In genomic region chr5:10352404-10353240, GRCh38 we compare ENCODE assay signal across 7 cellular contexts. TPM values are rescaled to one million over a fixed set of nuclear protein-coding genes. Genes with fewer than 3 reads are reported as not detected.
DNase-seq lines count a peak whose midpoint lies in the region; ATAC-seq and TF ChIP-seq lines count a peak whose summit lies in the region.

No MANE protein-coding gene starts in this region.

- H3K36me3 ChIP-seq in breast epithelium: no peaks in the 10 kb centered on the region

- H3K27me3 Mint-ChIP-seq in stimulated activated naive B cell treated with anti-CD40 and anti-IgM and Interleukin-4, amounts not matched to agents 10 μg/mL and 1 μg/mL and 100 μg/mL, for 72 hours: no peaks in the 10 kb centered on the region

- H3K27me3 ChIP-seq in breast epithelium: no peaks in the 10 kb centered on the region

- H3K4me1 ChIP-seq in breast epithelium: no peaks in the 10 kb centered on the region

- no peaks in the 10 kb centered on the region for H3K9me3 ChIP-seq in breast epithelium

- peak overlapping the region; percentile 77 to 99 (median 97) for H3K4me3 ChIP-seq in breast epithelium

- intact Hi-C loops in breast epithelium (cut with DNase I; ENCODE audit: low total_unique reads): no loop called here

- DNase-seq in SHP77 (lab: John Stamatoyannopoulos, UW) (peak; percentile 59 to 64), breast epithelium (ENCODE audit: low spot score in 2 of 2) (no peak), left lobe of liver (ENCODE audit: low spot score) (no peak), NCI-H345 treated with DMSO at 0.1 percent for 48 hours (lab: John Stamatoyannopoulos, UW; ENCODE audit: unreplicated experiment) (no peak)
- DNase-seq in stimulated activated naive B cell treated with anti-CD40 and anti-IgM and Interleukin-4, amounts not matched to agents 10 μg/mL and 1 μg/mL and 100 μg/mL, for 72 hours: peak; percentile 80

- peak overlapping the region; percentile 95 to 99 for H3K27ac ChIP-seq in breast epithelium

- H3K9me3 Mint-ChIP-seq in stimulated activated naive B cell treated with anti-CD40 and anti-IgM and Interleukin-4, amounts not matched to agents 10 μg/mL and 1 μg/mL and 100 μg/mL, for 72 hours: no peaks in the 10 kb centered on the region

- peak overlapping the region; percentile 99 for H3K27ac Mint-ChIP-seq in stimulated activated naive B cell treated with anti-CD40 and anti-IgM and Interleukin-4, amounts not matched to agents 10 μg/mL and 1 μg/mL and 100 μg/mL, for 72 hours

- TF ChIP-seq POLR2A in breast epithelium (IDR thresholded peaks at IDR 0.05): no peak

- peaks cover 6 to 22% of the 10 kb centered on the region in 2 donors for H3K4me1 Mint-ChIP-seq in stimulated activated naive B cell treated with anti-CD40 and anti-IgM and Interleukin-4, amounts not matched to agents 10 μg/mL and 1 μg/mL and 100 μg/mL, for 72 hours

- ATAC-seq in GM18873 (IDR thresholded peaks at IDR 0.05; ENCODE audit: low FRiP score, unreplicated experiment) (peak; percentile 16), HG03439 (IDR thresholded peaks at IDR 0.05; ENCODE audit: unreplicated experiment) (peak; percentile 10), left lobe of liver (peak; percentile 38)
- peak in 1 of 2 donors; percentile 64 for ATAC-seq in stimulated activated naive B cell treated with anti-CD40 and anti-IgM and Interleukin-4, amounts not matched to agents 10 μg/mL and 1 μg/mL and 100 μg/mL, for 72 hours (replicated peaks)

- H3K36me3 Mint-ChIP-seq in stimulated activated naive B cell treated with anti-CD40 and anti-IgM and Interleukin-4, amounts not matched to agents 10 μg/mL and 1 μg/mL and 100 μg/mL, for 72 hours: peaks cover 0 to 5% of the 10 kb centered on the region in 2 donors

- no peak for TF ChIP-seq CTCF in breast epithelium (IDR thresholded peaks at IDR 0.05)

- H3K4me3 Mint-ChIP-seq in stimulated activated naive B cell treated with anti-CD40 and anti-IgM and Interleukin-4, amounts not matched to agents 10 μg/mL and 1 μg/mL and 100 μg/mL, for 72 hours: peak overlapping the region; percentile 88 to 94

RNA-seq across cellular contexts. Expression of gene MARCHF6, which starts 0.9 kb away (rescaled TPM):
- 100 to 1,000 TPM in 2 of 3 donors, 10 to 100 TPM in 1; 90.8 to 123 (median 121) TPM for total RNA-seq in breast epithelium
- total RNA-seq in left lobe of liver: 67.4 TPM

RNA-seq across cellular contexts. Expression of gene CMBL, which starts 44.9 kb away (rescaled TPM):
- 1 to 10 TPM; 8.2 to 9.4 (median 9.2) TPM for total RNA-seq in breast epithelium
- total RNA-seq in left lobe of liver: 116 TPM

Comparison
In these comparisons a context has a peak if more than half of its experiments do, and no peak if none do; other contexts are left out.
1. DNase-seq: peak in SHP77 (2 of 2) and stimulated activated naive B cell treated with anti-CD40 and anti-IgM and Interleukin-4, amounts not matched to agents 10 μg/mL and 1 μg/mL and 100 μg/mL, for 72 hours (single experiment); none in breast epithelium (0 of 2), left lobe of liver (single experiment) and NCI-H345 treated with DMSO at 0.1 percent for 48 hours (single experiment).
2. RNA of gene CMBL, which starts 44.9 kb away (total RNA-seq): 116 TPM in left lobe of liver (single experiment); 8.2 to 9.4 TPM in breast epithelium; every median in the first group is over 10 times any median in the second.